15 cellular contexts compared by ENCODE assay signal in genomic region chr2:148338544-148338943, GRCh38.
DNase-seq lines count a peak whose midpoint lies in the region; ATAC-seq lines count a peak whose summit lies in the region.
"Had no signal": no experiment of that assay in that cellular context is flagged by ENCODE, and none has a peak within 500 bp of the region (broad histone marks: within the 10 kb centered on the region; RNA-seq: fewer than 3 reads in every experiment).

No MANE protein-coding gene starts in this region.

- H3K4me1 Mint-ChIP-seq in CD4-positive, alpha-beta memory T cell, result peaks cover 0 to 2% (median 0%) of the 10 kb centered on the region in 4 donors
- H3K4me1 Mint-ChIP-seq in stimulated activated naive CD8-positive, alpha-beta T cell treated with anti-CD3 and anti-CD28 coated beads, Interleukin-15, amount 100 ng/mL, for 72 hours, result no peaks in the 10 kb centered on the region
- H3K4me1 Mint-ChIP-seq: activated naive CD8-positive, alpha-beta T cell treated with anti-CD3 and anti-CD28 coated beads, Interleukin-2, amount 50 U/mL, for 24 hours; endodermal cell; nephron; T-cell had no signal

- peaks cover 0 to 13% (median 10%) of the 10 kb centered on the region in 8 donors for H3K9me3 Mint-ChIP-seq in CD4-positive, alpha-beta memory T cell
- peaks cover 14 to 16% of the 10 kb centered on the region in 2 donors for H3K9me3 Mint-ChIP-seq in stimulated activated naive CD8-positive, alpha-beta T cell treated with anti-CD3 and anti-CD28 coated beads, Interleukin-15, amount 100 ng/mL, for 72 hours

- H3K36me3 Mint-ChIP-seq in CD4-positive, alpha-beta memory T cell, result peaks cover 32 to 54% of the 10 kb centered on the region in 2 donors

- CTCF ChIA-PET in CD4-positive, alpha-beta memory T cell (lab: Charles Lee; ENCODE audit: partially characterized antibody), result interaction anchor here (1.3 kb wide), 1 partner anchor 10 kb away, joined by 3 read pairs; no protein-coding TSS in a partner anchor

- POLR2A ChIA-PET in CD4-positive, alpha-beta memory T cell (lab: Charles Lee; ENCODE audit: partially characterized antibody), result no interaction called here

- H3K4me1 ChIP-seq in CD4-positive, alpha-beta memory T cell (ENCODE audit: insufficient read depth, low read length), result no peaks in the 10 kb centered on the region

- H3K36me3 ChIP-seq in CD4-positive, alpha-beta memory T cell (ENCODE audit: insufficient read depth, low read length), result no peaks in the 10 kb centered on the region

- H3K27ac Mint-ChIP-seq in CD4-positive, alpha-beta memory T cell, result peak overlapping the region in 1 of 7 donors; percentile 25
- peak overlapping the region in 1 of 2 donors; percentile 72 for H3K27ac Mint-ChIP-seq in stimulated activated naive CD8-positive, alpha-beta T cell treated with anti-CD3 and anti-CD28 coated beads, Interleukin-15, amount 100 ng/mL, for 72 hours
- H3K27ac Mint-ChIP-seq: activated naive CD8-positive, alpha-beta T cell treated with anti-CD3 and anti-CD28 coated beads, Interleukin-2, amount 50 U/mL, for 24 hours; endodermal cell; nephron; T-cell had no signal

- H3K27ac ChIP-seq in CD4-positive, alpha-beta memory T cell (ENCODE audit: low read depth, low read length), result no peak overlapping the region

- no peaks in the 10 kb centered on the region for H3K27me3 Mint-ChIP-seq in CD4-positive, alpha-beta memory T cell
- no peaks in the 10 kb centered on the region for H3K27me3 Mint-ChIP-seq in stimulated activated naive CD8-positive, alpha-beta T cell treated with anti-CD3 and anti-CD28 coated beads, Interleukin-15, amount 100 ng/mL, for 72 hours
- H3K27me3 Mint-ChIP-seq: activated naive CD8-positive, alpha-beta T cell treated with anti-CD3 and anti-CD28 coated beads, Interleukin-2, amount 50 U/mL, for 24 hours; T-cell had no signal

- no peak overlapping the region for H3K4me3 ChIP-seq in CD4-positive, alpha-beta memory T cell (ENCODE audit: low read length in 2 of 2)

- H3K27me3 ChIP-seq in CD4-positive, alpha-beta memory T cell (ENCODE audit: insufficient read depth, low read length), result no peaks in the 10 kb centered on the region

- no peaks in the 10 kb centered on the region for H3K9me3 ChIP-seq in CD4-positive, alpha-beta memory T cell (ENCODE audit: control insufficient read depth in 1 of 2, low read length in 2 of 2)

- no peak for ATAC-seq in stimulated activated naive CD8-positive, alpha-beta T cell treated with anti-CD3 and anti-CD28 coated beads, Interleukin-15, amount 100 ng/mL, for 72 hours
- ATAC-seq: activated naive CD8-positive, alpha-beta T cell treated with anti-CD3 and anti-CD28 coated beads, Interleukin-2, amount 50 U/mL, for 24 hours; T-cell had no signal

- intact Hi-C loops in CD4-positive, alpha-beta memory T cell (cut with micrococcal nuclease), result loop anchor here (10.0 kb wide), 1 partner anchor 96 kb away; no protein-coding TSS in a partner anchor

- H3K4me3 Mint-ChIP-seq in CD4-positive, alpha-beta memory T cell, result no peak overlapping the region
- no peak overlapping the region for H3K4me3 Mint-ChIP-seq in stimulated activated naive CD8-positive, alpha-beta T cell treated with anti-CD3 and anti-CD28 coated beads, Interleukin-15, amount 100 ng/mL, for 72 hours
- H3K4me3 Mint-ChIP-seq: activated naive CD8-positive, alpha-beta T cell treated with anti-CD3 and anti-CD28 coated beads, Interleukin-2, amount 50 U/mL, for 24 hours; endodermal cell; nephron; T-cell had no signal

- peak; percentile 34 for DNase-seq in GM04504 (ENCODE audit: low read depth)
- peak; percentile 35 for DNase-seq in RPMI7951 (ENCODE audit: low read depth)
- DNase-seq in fibroblast of gingiva (ENCODE audit: low read depth), result peak; percentile 35
- DNase-seq in renal cortical epithelial cell (ENCODE audit: low read depth), result peak; percentile 56
- no peak for DNase-seq in CD4-positive, alpha-beta memory T cell
- no peak for DNase-seq in NCI-H1105 treated with DMSO at 0.1 percent for 48 hours (lab: John Stamatoyannopoulos, UW)
- no peak for DNase-seq in stimulated activated naive CD8-positive, alpha-beta T cell treated with anti-CD3 and anti-CD28 coated beads, Interleukin-15, amount 100 ng/mL, for 72 hours
- DNase-seq: activated CD8-positive, alpha-beta memory T cell treated with anti-CD3 and anti-CD28 coated beads for 24 hours; activated naive CD8-positive, alpha-beta T cell treated with anti-CD3 and anti-CD28 coated beads, Interleukin-2, amount 50 U/mL, for 24 hours; DND-41; endodermal cell; NCI-H146; stimulated activated CD4-positive, alpha-beta T cell treated with anti-CD3 and anti-CD28 coated beads, Interleukin-15, amount 100 ng/mL, for 24 hours; T-cell had no signal

Comparison
In these comparisons a context has a peak if more than half of its experiments do, and no peak if none do; other contexts are left out.
1. DNase-seq: peak in GM04504 (single experiment), RPMI7951 (single experiment), fibroblast of gingiva (single experiment) and renal cortical epithelial cell (single experiment); none in CD4-positive, alpha-beta memory T cell (0 of 5), NCI-H1105 treated with DMSO at 0.1 percent for 48 hours (single experiment) and stimulated activated naive CD8-positive, alpha-beta T cell treated with anti-CD3 and anti-CD28 coated beads, Interleukin-15, amount 100 ng/mL, for 72 hours (0 of 2).